In the genomic region with DNA sequence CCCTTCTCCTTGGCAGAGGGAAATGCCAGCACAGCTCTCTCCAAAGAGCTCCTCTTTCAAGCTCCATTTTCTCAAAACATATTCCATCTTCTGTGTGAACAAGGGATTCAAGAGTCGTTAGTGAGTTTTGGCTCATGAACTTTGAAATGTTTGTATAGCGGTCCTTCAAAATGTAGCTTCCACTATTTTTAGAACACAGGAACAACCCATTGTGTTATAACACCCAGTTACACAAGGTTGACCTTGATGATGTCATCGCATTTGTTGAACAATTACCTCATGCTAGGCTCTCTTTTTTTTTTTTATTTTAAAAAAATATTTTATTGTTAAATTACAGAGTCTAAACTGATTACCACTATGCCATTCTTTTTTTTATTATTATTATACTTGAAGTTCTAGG, we compare ENCODE assay signal across 19 cellular contexts.
DNase-seq lines count a peak whose midpoint lies in the region; ATAC-seq and TF ChIP-seq lines count a peak whose summit lies in the region.
"Had no signal": no experiment of that assay in that cellular context is flagged by ENCODE, and none has a peak within 500 bp of the region (broad histone marks: within the 10 kb centered on the region; RNA-seq: fewer than 3 reads in every experiment).

No MANE protein-coding gene starts in this region.

- in situ Hi-C loops in astrocyte of the spinal cord (cut with HindIII; ENCODE audit: low sequenced_read_pairs), result no loop called here

- H3K4me3 Mint-ChIP-seq in natural killer cell treated with Interleukin-12 subunit alpha and Interleukin-12 subunit beta and Interleukin-15 and Interleukin-18, amount 100 ng/mL, for 72 hours, result no peak overlapping the region
- H3K4me3 Mint-ChIP-seq: CD14-positive monocyte had no signal

- no peak for TF ChIP-seq CTCF in astrocyte of the spinal cord (IDR thresholded peaks at IDR 0.05; ENCODE audit: low read depth, low read length)
- no peak for TF ChIP-seq CTCF in fibroblast of the aortic adventitia (IDR thresholded peaks at IDR 0.05; ENCODE audit: insufficient read depth, low read length)
- TF ChIP-seq CTCF in mucosa of descending colon (IDR thresholded peaks at IDR 0.05), result no peak

- 52% methylated on average over 3 of the region's 3 CpGs for WGBS in right cardiac atrium

- no peaks in the 10 kb centered on the region for H3K36me3 ChIP-seq in mucosa of descending colon (ENCODE audit: low read depth)

- H3K27ac Mint-ChIP-seq in natural killer cell treated with Interleukin-12 subunit alpha and Interleukin-12 subunit beta and Interleukin-15 and Interleukin-18, amount 100 ng/mL, for 72 hours, result no peak overlapping the region
- H3K27ac Mint-ChIP-seq: CD14-positive monocyte had no signal

- H3K27me3 Mint-ChIP-seq in natural killer cell treated with Interleukin-12 subunit alpha and Interleukin-12 subunit beta and Interleukin-15 and Interleukin-18, amount 100 ng/mL, for 72 hours, result peaks cover 15 to 32% of the 10 kb centered on the region in 2 donors

- no peaks in the 10 kb centered on the region for H3K4me1 Mint-ChIP-seq in natural killer cell treated with Interleukin-12 subunit alpha and Interleukin-12 subunit beta and Interleukin-15 and Interleukin-18, amount 100 ng/mL, for 72 hours (ENCODE audit: low read depth in 2 of 2)
- H3K4me1 Mint-ChIP-seq: CD14-positive monocyte had no signal

- H3K9me3 Mint-ChIP-seq in natural killer cell treated with Interleukin-12 subunit alpha and Interleukin-12 subunit beta and Interleukin-15 and Interleukin-18, amount 100 ng/mL, for 72 hours, result peaks cover 1% of the 10 kb centered on the region

- no peaks in the 10 kb centered on the region for H3K9me3 ChIP-seq in right cardiac atrium (ENCODE audit: control insufficient read depth, low read length)
- H3K9me3 ChIP-seq in mucosa of descending colon, result no peaks in the 10 kb centered on the region

- ATAC-seq in Right ventricle myocardium superior (ENCODE audit: poor library complexity), result peak; percentile 25
- no peak for ATAC-seq in right cardiac atrium
- peak; percentile 52 for ATAC-seq in mucosa of descending colon
- no peak for ATAC-seq in natural killer cell treated with Interleukin-12 subunit alpha and Interleukin-12 subunit beta and Interleukin-15 and Interleukin-18, amount 100 ng/mL, for 72 hours
- ATAC-seq: GM12878, HCT116, Panc1 had no signal

- H3K4me1 ChIP-seq in right cardiac atrium (ENCODE audit: control insufficient read depth, insufficient read depth, low read length) (no peaks in the 10 kb centered on the region), mucosa of descending colon (ENCODE audit: low read depth) (peaks cover 4% of the 10 kb centered on the region)

- no peak overlapping the region for H3K4me3 ChIP-seq in right cardiac atrium (ENCODE audit: low read length)
- no peak overlapping the region for H3K4me3 ChIP-seq in astrocyte of the spinal cord (ENCODE audit: low read depth, low read length)
- H3K4me3 ChIP-seq in fibroblast of the aortic adventitia (ENCODE audit: low read depth, low read length), result no peak overlapping the region
- H3K4me3 ChIP-seq in mucosa of descending colon, result no peak overlapping the region
- H3K4me3 ChIP-seq: GM12878 had no signal

- H3K27me3 ChIP-seq in right cardiac atrium (ENCODE audit: control insufficient read depth, insufficient read depth), result no peaks in the 10 kb centered on the region

- H3K36me3 Mint-ChIP-seq in natural killer cell treated with Interleukin-12 subunit alpha and Interleukin-12 subunit beta and Interleukin-15 and Interleukin-18, amount 100 ng/mL, for 72 hours, result peaks cover 19% of the 10 kb centered on the region
- H3K36me3 Mint-ChIP-seq: CD14-positive monocyte had no signal

- no peak overlapping the region for H3K27ac ChIP-seq in right cardiac atrium (ENCODE audit: low read length)

- intact Hi-C loops in Right ventricle myocardium superior (cut with DNase I) (no loop called here), right cardiac atrium (cut with DNase I) (no loop called here), mucosa of descending colon (cut with DNase I, micrococcal nuclease) (no loop called here)

- no peak for DNase-seq in Right ventricle myocardium superior
- no peak for DNase-seq in right cardiac atrium
- peak; percentile 11 for DNase-seq in astrocyte of the spinal cord (ENCODE audit: low read depth, low spot score)
- DNase-seq in fibroblast of the aortic adventitia (ENCODE audit: low read depth), result peak; percentile 40
- DNase-seq in mucosa of descending colon, result no peak
- DNase-seq in DMS153 (lab: John Stamatoyannopoulos, UW), result no peak
- DNase-seq in natural killer cell treated with Interleukin-12 subunit alpha and Interleukin-12 subunit beta and Interleukin-15 and Interleukin-18, amount 100 ng/mL, for 72 hours (ENCODE audit: low spot score), result no peak
- DNase-seq in NOMO-1 treated with dmso at 0.1 percent for 144 hours (lab: John Stamatoyannopoulos, UW; ENCODE audit: unreplicated experiment), result no peak
- DNase-seq: COR-L47, DMS79, KBM-7, NCI-H1436 treated with DMSO at 0.1 percent for 48 hours, NCI-H446, NCI-H748 treated with DMSO at 0.1 percent for 48 hours, SHP77 treated with DMSO at 0.1 percent for 48 hours had no signal

Comparison
In these comparisons a context has a peak if more than half of its experiments do, and no peak if none do; other contexts are left out.
1. ATAC-seq: peak in Right ventricle myocardium superior (single experiment) and mucosa of descending colon (single experiment); none in right cardiac atrium (0 of 2) and natural killer cell treated with Interleukin-12 subunit alpha and Interleukin-12 subunit beta and Interleukin-15 and Interleukin-18, amount 100 ng/mL, for 72 hours (0 of 2).
2. DNase-seq: peak in astrocyte of the spinal cord (single experiment) and fibroblast of the aortic adventitia (single experiment); none in Right ventricle myocardium superior (single experiment), right cardiac atrium (0 of 3), mucosa of descending colon (0 of 3), DMS153 (single experiment), natural killer cell treated with Interleukin-12 subunit alpha and Interleukin-12 subunit beta and Interleukin-15 and Interleukin-18, amount 100 ng/mL, for 72 hours (single experiment) and NOMO-1 treated with dmso at 0.1 percent for 144 hours (single experiment).